1 cellular context compared by ENCODE assay signal in the genomic region with DNA sequence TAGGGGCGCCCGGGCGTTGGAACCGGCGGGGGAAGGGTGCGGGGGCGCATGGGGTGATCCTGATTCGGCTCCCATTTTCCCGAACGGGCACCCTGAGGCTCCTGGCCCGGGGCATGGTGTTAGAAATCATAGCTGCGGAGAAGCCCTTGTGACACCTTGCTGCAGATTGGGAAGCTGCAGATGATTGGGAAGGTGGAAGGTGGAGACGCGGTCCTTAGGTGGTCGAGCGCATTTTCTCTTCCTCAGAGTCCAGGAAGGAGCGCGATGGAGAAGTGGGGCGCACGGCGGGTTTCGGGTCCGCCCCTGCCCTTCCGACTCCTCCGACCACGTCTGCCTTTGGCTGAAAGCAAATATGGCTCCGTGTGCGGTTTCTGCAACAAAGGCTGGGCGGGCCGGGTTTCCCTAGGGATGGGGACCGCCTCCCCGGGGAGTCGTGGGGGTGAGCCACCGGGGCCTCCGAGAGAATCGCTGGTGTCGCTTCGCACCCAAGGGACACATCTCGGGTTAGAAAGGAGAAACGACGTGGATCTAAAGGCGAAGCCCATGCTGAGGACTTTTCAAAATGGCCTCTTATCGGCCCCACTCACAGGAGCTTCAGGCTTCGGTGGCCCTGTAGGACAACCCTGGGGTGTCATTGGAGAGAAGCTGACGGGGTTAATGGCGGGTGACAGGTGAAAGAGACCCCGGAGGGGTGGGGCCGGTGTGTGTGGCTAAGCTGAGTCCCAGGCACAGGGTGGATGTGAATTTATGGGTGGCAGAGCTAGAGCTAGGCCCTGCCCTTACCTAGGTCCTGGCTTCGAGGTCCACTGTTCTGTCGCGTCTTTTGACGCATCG.
TF ChIP-seq lines count a peak whose summit lies in the region.

No MANE protein-coding gene starts in this region.

TF ChIP-seq in HepG2, 621 proteins besides CTCF, POLR2A, EP300 and RAD21 (continued from another document and continues in another):
- TF ChIP-seq, protein P1, sequence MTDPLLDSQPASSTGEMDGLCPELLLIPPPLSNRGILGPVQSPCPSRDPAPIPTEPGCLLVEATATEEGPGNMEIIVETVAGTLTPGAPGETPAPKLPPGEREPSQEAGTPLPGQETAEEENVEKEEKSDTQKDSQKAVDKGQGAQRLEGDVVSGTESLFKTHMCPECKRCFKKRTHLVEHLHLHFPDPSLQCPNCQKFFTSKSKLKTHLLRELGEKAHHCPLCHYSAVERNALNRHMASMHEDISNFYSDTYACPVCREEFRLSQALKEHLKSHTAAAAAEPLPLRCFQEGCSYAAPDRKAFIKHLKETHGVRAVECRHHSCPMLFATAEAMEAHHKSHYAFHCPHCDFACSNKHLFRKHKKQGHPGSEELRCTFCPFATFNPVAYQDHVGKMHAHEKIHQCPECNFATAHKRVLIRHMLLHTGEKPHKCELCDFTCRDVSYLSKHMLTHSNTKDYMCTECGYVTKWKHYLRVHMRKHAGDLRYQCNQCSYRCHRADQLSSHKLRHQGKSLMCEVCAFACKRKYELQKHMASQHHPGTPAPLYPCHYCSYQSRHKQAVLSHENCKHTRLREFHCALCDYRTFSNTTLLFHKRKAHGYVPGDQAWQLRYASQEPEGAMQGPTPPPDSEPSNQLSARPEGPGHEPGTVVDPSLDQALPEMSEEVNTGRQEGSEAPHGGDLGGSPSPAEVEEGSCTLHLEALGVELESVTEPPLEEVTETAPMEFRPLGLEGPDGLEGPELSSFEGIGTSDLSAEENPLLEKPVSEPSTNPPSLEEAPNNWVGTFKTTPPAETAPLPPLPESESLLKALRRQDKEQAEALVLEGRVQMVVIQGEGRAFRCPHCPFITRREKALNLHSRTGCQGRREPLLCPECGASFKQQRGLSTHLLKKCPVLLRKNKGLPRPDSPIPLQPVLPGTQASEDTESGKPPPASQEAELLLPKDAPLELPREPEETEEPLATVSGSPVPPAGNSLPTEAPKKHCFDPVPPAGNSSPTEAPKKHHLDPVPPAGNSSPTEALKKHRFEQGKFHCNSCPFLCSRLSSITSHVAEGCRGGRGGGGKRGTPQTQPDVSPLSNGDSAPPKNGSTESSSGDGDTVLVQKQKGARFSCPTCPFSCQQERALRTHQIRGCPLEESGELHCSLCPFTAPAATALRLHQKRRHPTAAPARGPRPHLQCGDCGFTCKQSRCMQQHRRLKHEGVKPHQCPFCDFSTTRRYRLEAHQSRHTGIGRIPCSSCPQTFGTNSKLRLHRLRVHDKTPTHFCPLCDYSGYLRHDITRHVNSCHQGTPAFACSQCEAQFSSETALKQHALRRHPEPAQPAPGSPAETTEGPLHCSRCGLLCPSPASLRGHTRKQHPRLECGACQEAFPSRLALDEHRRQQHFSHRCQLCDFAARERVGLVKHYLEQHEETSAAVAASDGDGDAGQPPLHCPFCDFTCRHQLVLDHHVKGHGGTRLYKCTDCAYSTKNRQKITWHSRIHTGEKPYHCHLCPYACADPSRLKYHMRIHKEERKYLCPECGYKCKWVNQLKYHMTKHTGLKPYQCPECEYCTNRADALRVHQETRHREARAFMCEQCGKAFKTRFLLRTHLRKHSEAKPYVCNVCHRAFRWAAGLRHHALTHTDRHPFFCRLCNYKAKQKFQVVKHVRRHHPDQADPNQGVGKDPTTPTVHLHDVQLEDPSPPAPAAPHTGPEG (CRISPR knock-in tag; IDR thresholded peaks at IDR 0.05), result no peak
- TF ChIP-seq ZNF747 (CRISPR knock-in tag; IDR thresholded peaks at IDR 0.05; ENCODE audit: borderline replicate concordance), result no peak
- TF ChIP-seq AKAP8 (CRISPR knock-in tag; IDR thresholded peaks at IDR 0.05), result no peak
- TF ChIP-seq HDAC2 (CRISPR knock-in tag; IDR thresholded peaks at IDR 0.05), result no peak
- TF ChIP-seq, protein P2, sequence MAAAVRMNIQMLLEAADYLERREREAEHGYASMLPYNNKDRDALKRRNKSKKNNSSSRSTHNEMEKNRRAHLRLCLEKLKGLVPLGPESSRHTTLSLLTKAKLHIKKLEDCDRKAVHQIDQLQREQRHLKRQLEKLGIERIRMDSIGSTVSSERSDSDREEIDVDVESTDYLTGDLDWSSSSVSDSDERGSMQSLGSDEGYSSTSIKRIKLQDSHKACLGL (CRISPR knock-in tag; IDR thresholded peaks at IDR 0.05), result no peak
- no peak for TF ChIP-seq ZFP37 (CRISPR knock-in tag; IDR thresholded peaks at IDR 0.05; ENCODE audit: borderline replicate concordance)
- no peak for TF ChIP-seq ZNF468 (CRISPR knock-in tag; IDR thresholded peaks at IDR 0.05)
- TF ChIP-seq KDM4B (CRISPR knock-in tag; IDR thresholded peaks at IDR 0.05), result peak; percentile 2; the same call in 1 of the 2 replicates
- TF ChIP-seq, protein P3, sequence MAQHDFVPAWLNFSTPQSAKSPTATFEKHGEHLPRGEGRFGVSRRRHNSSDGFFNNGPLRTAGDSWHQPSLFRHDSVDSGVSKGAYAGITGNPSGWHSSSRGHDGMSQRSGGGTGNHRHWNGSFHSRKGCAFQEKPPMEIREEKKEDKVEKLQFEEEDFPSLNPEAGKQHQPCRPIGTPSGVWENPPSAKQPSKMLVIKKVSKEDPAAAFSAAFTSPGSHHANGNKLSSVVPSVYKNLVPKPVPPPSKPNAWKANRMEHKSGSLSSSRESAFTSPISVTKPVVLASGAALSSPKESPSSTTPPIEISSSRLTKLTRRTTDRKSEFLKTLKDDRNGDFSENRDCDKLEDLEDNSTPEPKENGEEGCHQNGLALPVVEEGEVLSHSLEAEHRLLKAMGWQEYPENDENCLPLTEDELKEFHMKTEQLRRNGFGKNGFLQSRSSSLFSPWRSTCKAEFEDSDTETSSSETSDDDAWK (CRISPR knock-in tag; IDR thresholded peaks at IDR 0.05), result no peak
- no peak for TF ChIP-seq ZBTB3 (CRISPR knock-in tag; IDR thresholded peaks at IDR 0.05; ENCODE audit: borderline replicate concordance, low read depth)
- TF ChIP-seq, protein P4, sequence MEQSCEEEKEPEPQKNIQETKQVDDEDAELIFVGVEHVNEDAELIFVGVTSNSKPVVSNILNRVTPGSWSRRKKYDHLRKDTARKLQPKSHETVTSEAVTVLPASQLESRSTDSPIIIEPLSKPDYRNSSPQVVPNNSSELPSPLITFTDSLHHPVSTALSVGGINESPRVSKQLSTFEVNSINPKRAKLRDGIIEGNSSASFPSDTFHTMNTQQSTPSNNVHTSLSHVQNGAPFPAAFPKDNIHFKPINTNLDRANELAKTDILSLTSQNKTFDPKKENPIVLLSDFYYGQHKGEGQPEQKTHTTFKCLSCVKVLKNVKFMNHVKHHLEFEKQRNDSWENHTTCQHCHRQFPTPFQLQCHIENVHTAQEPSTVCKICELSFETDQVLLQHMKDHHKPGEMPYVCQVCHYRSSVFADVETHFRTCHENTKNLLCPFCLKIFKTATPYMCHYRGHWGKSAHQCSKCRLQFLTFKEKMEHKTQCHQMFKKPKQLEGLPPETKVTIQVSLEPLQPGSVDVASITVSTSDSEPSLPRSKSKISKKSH (CRISPR knock-in tag; IDR thresholded peaks at IDR 0.05; ENCODE audit: borderline replicate concordance), result 0 out of 2 replicates have a peak, but pooled peaks have one; percentile 31
- TF ChIP-seq ZC3H13 (CRISPR knock-in tag; IDR thresholded peaks at IDR 0.05), result 0 out of 2 replicates have a peak, but pooled peaks have one; percentile 5
- no peak; the same call in 1 of the 2 replicates for TF ChIP-seq ZNF615 (CRISPR knock-in tag; IDR thresholded peaks at IDR 0.05; ENCODE audit: borderline replicate concordance)
- no peak for TF ChIP-seq SSRP1 (CRISPR knock-in tag; IDR thresholded peaks at IDR 0.05)
- TF ChIP-seq ZNF678 (CRISPR knock-in tag; IDR thresholded peaks at IDR 0.05), result no peak; the same call in 1 of the 2 replicates
- TF ChIP-seq THYN1 (CRISPR knock-in tag; IDR thresholded peaks at IDR 0.05; ENCODE audit: borderline replicate concordance, low read depth), result no peak
- TF ChIP-seq, protein P5, sequence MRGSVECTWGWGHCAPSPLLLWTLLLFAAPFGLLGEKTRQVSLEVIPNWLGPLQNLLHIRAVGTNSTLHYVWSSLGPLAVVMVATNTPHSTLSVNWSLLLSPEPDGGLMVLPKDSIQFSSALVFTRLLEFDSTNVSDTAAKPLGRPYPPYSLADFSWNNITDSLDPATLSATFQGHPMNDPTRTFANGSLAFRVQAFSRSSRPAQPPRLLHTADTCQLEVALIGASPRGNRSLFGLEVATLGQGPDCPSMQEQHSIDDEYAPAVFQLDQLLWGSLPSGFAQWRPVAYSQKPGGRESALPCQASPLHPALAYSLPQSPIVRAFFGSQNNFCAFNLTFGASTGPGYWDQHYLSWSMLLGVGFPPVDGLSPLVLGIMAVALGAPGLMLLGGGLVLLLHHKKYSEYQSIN (CRISPR knock-in tag; IDR thresholded peaks at IDR 0.05; ENCODE audit: borderline replicate concordance), result no peak
- 0 out of 2 replicates have a peak, but pooled peaks have one; percentile 21 for TF ChIP-seq TGIF2 (CRISPR knock-in tag; IDR thresholded peaks at IDR 0.05)
- TF ChIP-seq, protein P6, sequence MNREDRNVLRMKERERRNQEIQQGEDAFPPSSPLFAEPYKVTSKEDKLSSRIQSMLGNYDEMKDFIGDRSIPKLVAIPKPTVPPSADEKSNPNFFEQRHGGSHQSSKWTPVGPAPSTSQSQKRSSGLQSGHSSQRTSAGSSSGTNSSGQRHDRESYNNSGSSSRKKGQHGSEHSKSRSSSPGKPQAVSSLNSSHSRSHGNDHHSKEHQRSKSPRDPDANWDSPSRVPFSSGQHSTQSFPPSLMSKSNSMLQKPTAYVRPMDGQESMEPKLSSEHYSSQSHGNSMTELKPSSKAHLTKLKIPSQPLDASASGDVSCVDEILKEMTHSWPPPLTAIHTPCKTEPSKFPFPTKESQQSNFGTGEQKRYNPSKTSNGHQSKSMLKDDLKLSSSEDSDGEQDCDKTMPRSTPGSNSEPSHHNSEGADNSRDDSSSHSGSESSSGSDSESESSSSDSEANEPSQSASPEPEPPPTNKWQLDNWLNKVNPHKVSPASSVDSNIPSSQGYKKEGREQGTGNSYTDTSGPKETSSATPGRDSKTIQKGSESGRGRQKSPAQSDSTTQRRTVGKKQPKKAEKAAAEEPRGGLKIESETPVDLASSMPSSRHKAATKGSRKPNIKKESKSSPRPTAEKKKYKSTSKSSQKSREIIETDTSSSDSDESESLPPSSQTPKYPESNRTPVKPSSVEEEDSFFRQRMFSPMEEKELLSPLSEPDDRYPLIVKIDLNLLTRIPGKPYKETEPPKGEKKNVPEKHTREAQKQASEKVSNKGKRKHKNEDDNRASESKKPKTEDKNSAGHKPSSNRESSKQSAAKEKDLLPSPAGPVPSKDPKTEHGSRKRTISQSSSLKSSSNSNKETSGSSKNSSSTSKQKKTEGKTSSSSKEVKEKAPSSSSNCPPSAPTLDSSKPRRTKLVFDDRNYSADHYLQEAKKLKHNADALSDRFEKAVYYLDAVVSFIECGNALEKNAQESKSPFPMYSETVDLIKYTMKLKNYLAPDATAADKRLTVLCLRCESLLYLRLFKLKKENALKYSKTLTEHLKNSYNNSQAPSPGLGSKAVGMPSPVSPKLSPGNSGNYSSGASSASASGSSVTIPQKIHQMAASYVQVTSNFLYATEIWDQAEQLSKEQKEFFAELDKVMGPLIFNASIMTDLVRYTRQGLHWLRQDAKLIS (CRISPR knock-in tag; IDR thresholded peaks at IDR 0.05), result no peak; the same call in 1 of the 2 replicates
- no peak for TF ChIP-seq RORA (CRISPR knock-in tag; IDR thresholded peaks at IDR 0.05)
- TF ChIP-seq, protein P7, sequence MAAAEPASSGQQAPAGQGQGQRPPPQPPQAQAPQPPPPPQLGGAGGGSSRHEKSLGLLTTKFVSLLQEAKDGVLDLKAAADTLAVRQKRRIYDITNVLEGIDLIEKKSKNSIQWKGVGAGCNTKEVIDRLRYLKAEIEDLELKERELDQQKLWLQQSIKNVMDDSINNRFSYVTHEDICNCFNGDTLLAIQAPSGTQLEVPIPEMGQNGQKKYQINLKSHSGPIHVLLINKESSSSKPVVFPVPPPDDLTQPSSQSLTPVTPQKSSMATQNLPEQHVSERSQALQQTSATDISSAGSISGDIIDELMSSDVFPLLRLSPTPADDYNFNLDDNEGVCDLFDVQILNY (CRISPR knock-in tag; conservative IDR thresholded peaks at IDR 0.05), result no peak
- TF ChIP-seq HIVEP1 (CRISPR knock-in tag; IDR thresholded peaks at IDR 0.05), result no peak
- no peak for TF ChIP-seq ZNF260 (CRISPR knock-in tag; IDR thresholded peaks at IDR 0.05; ENCODE audit: borderline replicate concordance, low read depth)
- TF ChIP-seq MXD4 (CRISPR knock-in tag; IDR thresholded peaks at IDR 0.05), result no peak
- TF ChIP-seq ZNF441 (CRISPR knock-in tag; IDR thresholded peaks at IDR 0.05; ENCODE audit: borderline replicate concordance), result no peak
- TF ChIP-seq ZNF570 (CRISPR knock-in tag; IDR thresholded peaks at IDR 0.05; ENCODE audit: borderline replicate concordance), result no peak
- TF ChIP-seq HOXA3 (CRISPR knock-in tag; IDR thresholded peaks at IDR 0.05), result peak; percentile 15
- TF ChIP-seq SAP130 (CRISPR knock-in tag; IDR thresholded peaks at IDR 0.05; ENCODE audit: low read depth), result peak; percentile 34; the same call in 1 of the 2 replicates
- TF ChIP-seq HES4 (CRISPR knock-in tag; IDR thresholded peaks at IDR 0.05; ENCODE audit: borderline replicate concordance), result no peak
- TF ChIP-seq, protein P8, sequence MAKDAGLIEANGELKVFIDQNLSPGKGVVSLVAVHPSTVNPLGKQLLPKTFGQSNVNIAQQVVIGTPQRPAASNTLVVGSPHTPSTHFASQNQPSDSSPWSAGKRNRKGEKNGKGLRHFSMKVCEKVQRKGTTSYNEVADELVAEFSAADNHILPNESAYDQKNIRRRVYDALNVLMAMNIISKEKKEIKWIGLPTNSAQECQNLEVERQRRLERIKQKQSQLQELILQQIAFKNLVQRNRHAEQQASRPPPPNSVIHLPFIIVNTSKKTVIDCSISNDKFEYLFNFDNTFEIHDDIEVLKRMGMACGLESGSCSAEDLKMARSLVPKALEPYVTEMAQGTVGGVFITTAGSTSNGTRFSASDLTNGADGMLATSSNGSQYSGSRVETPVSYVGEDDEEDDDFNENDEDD (CRISPR knock-in tag; IDR thresholded peaks at IDR 0.05; ENCODE audit: borderline replicate concordance), result no peak
- TF ChIP-seq, protein P9, sequence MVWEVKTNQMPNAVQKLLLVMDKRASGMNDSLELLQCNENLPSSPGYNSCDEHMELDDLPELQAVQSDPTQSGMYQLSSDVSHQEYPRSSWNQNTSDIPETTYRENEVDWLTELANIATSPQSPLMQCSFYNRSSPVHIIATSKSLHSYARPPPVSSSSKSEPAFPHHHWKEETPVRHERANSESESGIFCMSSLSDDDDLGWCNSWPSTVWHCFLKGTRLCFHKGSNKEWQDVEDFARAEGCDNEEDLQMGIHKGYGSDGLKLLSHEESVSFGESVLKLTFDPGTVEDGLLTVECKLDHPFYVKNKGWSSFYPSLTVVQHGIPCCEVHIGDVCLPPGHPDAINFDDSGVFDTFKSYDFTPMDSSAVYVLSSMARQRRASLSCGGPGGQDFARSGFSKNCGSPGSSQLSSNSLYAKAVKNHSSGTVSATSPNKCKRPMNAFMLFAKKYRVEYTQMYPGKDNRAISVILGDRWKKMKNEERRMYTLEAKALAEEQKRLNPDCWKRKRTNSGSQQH (CRISPR knock-in tag; IDR thresholded peaks at IDR 0.05; ENCODE audit: low read depth), result no peak
- no peak for TF ChIP-seq SIN3A (IDR thresholded peaks at IDR 0.05; ENCODE audit: borderline replicate concordance, low read depth, low read length)
- TF ChIP-seq SRSF9 (IDR thresholded peaks at IDR 0.05; ENCODE audit: borderline replicate concordance, insufficient read depth, low read depth, low read length, poor library complexity, severe bottlenecking), result no peak
- no peak for TF ChIP-seq RELA (CRISPR knock-in tag; IDR thresholded peaks at IDR 0.05)
- TF ChIP-seq, protein P10, sequence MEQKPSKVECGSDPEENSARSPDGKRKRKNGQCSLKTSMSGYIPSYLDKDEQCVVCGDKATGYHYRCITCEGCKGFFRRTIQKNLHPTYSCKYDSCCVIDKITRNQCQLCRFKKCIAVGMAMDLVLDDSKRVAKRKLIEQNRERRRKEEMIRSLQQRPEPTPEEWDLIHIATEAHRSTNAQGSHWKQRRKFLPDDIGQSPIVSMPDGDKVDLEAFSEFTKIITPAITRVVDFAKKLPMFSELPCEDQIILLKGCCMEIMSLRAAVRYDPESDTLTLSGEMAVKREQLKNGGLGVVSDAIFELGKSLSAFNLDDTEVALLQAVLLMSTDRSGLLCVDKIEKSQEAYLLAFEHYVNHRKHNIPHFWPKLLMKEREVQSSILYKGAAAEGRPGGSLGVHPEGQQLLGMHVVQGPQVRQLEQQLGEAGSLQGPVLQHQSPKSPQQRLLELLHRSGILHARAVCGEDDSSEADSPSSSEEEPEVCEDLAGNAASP (CRISPR knock-in tag; IDR thresholded peaks at IDR 0.05; ENCODE audit: borderline replicate concordance), result no peak
- peak; percentile 43 for TF ChIP-seq AGO2 (optimal IDR thresholded peaks at IDR 0.05; ENCODE audit: low read depth, low read length)
